Comparison of ENCODE assay signal across 1 cellular context in genomic region chr6:157634566-157634965, GRCh38.
TF ChIP-seq lines count a peak whose summit lies in the region.

No MANE protein-coding gene starts in this region.

TF ChIP-seq in H1, 55 proteins besides CTCF, POLR2A, EP300 and RAD21 (continued from another document):
- no peak for TF ChIP-seq CREB1 (IDR thresholded peaks at IDR 0.05)
- no peak for TF ChIP-seq HDAC6 (IDR thresholded peaks at IDR 0.05; ENCODE audit: low read depth, low read length)
- no peak for TF ChIP-seq MAX (IDR thresholded peaks at IDR 0.05)
- TF ChIP-seq EGR1 (IDR thresholded peaks at IDR 0.05; ENCODE audit: borderline replicate concordance, low read depth, low read length), result no peak
- TF ChIP-seq JUN (IDR thresholded peaks at IDR 0.05; ENCODE audit: low read depth, low read length), result no peak
- TF ChIP-seq SAP30 (IDR thresholded peaks at IDR 0.05; ENCODE audit: insufficient read depth, insufficient replicate concordance, low read length), result no peak
TF ChIP-seq in H1: peak in this region for 0.
